7 cellular contexts compared by ENCODE assay signal in the genomic region with DNA sequence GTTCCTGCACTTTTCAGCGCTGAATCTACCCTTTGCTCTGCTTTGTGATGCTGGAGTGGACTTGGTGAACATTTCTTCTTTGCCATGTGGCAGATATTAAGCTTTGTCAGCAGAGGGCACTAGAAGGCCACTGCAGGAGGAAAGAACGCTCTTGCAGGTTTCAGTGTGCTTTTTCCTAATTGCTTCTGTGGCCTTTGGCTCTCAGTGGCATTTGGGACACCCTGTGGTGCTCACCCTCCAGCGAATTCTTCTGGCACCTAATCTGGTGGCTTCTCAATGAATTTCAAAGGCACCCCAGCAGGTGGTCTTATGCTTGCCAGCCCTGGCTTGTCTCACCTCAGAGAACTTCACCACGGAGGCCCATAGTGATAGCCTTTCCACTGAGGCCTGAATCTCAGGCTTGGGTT.
DNase-seq lines count a peak whose midpoint lies in the region; ATAC-seq, FAIRE-seq and TF ChIP-seq lines count a peak whose summit lies in the region.

No MANE protein-coding gene starts in this region.

- H3K27me3 ChIP-seq in OCI-LY3 (ENCODE audit: low read depth, low read length), result peaks cover 6% of the 10 kb centered on the region; the same call in 1 of the 2 replicates
- H3K27me3 ChIP-seq in GM12878 (replicated peaks in 1 of 2; ENCODE audit: control insufficient read depth in 2 of 2, insufficient read depth in 2 of 2, low read length in 1 of 2), result no peaks in the 10 kb centered on the region

- ATAC-seq in GM12878 (peak; percentile 89), HG03354 (IDR thresholded peaks at IDR 0.05; ENCODE audit: poor library complexity, severe bottlenecking, unreplicated experiment) (no peak)
- peak; percentile 43 for ATAC-seq in stimulated activated naive CD8-positive, alpha-beta T cell treated with anti-CD3 and anti-CD28 coated beads, Interleukin-15, Interleukin-2, amounts not matched to agents 100 U/mL and 50 U/mL, for 24 hours

- TF ChIP-seq RAD21 in GM12878 (IDR thresholded peaks at IDR 0.05; ENCODE audit: insufficient read depth, low read depth, low read length), result peak; percentile 97

- RAD21 ChIA-PET in GM12878 (lab: Charles Lee; ENCODE audit: unreplicated experiment), result interaction anchor here (0.8 to 3.5 kb wide), 26 partner anchors 11 to 548 kb away, joined by 3 to 36 read pairs (median 4); partner anchors contain the start of gene GAD1

- H3K4me2 ChIP-seq in OCI-LY3 (ENCODE audit: low read length), result no peak overlapping the region
- no peak overlapping the region for H3K4me2 ChIP-seq in GM12878 (ENCODE audit: control insufficient read depth, insufficient read depth)

- H2AFZ ChIP-seq in OCI-LY3 (ENCODE audit: low read depth, low read length) (no peak overlapping the region), GM12878 (ENCODE audit: control insufficient read depth, low read depth, low read length) (no peak overlapping the region)

- CTCF ChIA-PET in GM12878 (lab: Yijun Ruan, JAX), result interaction anchor here (0.5 to 4.3 kb wide), 46 partner anchors 9 to 548 kb away, joined by 3 to 89 read pairs (median 4); partner anchors contain the start of genes ERICH2, GAD1 and SP5

- intact Hi-C loops in GM12878 (cut with micrococcal nuclease; ENCODE audit: unreplicated experiment), result loop anchor here (1.0 to 2.0 kb wide), 4 partner anchors 36 to 549 kb away; no protein-coding TSS in a partner anchor

- no peak for TF ChIP-seq EP300 in GM12878 (IDR thresholded peaks at IDR 0.05; ENCODE audit: borderline replicate concordance in 1 of 2, control insufficient read depth in 1 of 2, low read depth in 2 of 2, low read length in 2 of 2)

- no peak for TF ChIP-seq POLR2A in GM12878 (IDR thresholded peaks at IDR 0.05; ENCODE audit: low read depth, low read length)

- H3K9ac ChIP-seq in OCI-LY3 (ENCODE audit: low read length), result no peak overlapping the region
- no peak overlapping the region for H3K9ac ChIP-seq in GM12878 (ENCODE audit: control insufficient read depth, insufficient read depth, low read length)

- in situ Hi-C loops in KBM-7 (cut with MboI; ENCODE audit: low pct_unique_long_range_greater_than_20kb, low sequenced_read_pairs) (no loop called here), GM12878 (cut with MboI) (no loop called here)

- H3K36me3 ChIP-seq in OCI-LY3 (replicated peaks; ENCODE audit: low read depth, low read length), result no peaks in the 10 kb centered on the region
- no peaks in the 10 kb centered on the region for H3K36me3 ChIP-seq in GM12878 (ENCODE audit: control insufficient read depth in 2 of 2, insufficient read depth in 2 of 2, low read length in 1 of 2)

- BruUV-seq in GM12878 (replicated peaks; lab: Mats Ljungman, UMichigan), result no TSS peak

- POLR2A ChIA-PET in GM12878 (lab: Charles Lee), result interaction anchor here (1.2 kb wide), 1 partner anchor 12 kb away, joined by 3 read pairs; no protein-coding TSS in a partner anchor

- no peak overlapping the region for H3K27ac ChIP-seq in OCI-LY3 (ENCODE audit: low read length)
- no peak overlapping the region for H3K27ac ChIP-seq in GM12878 (ENCODE audit: control insufficient read depth, insufficient read depth)

- peak; percentile 82 for TF ChIP-seq CTCF in OCI-LY3 (IDR thresholded peaks at IDR 0.05; ENCODE audit: low read depth, low read length)
- TF ChIP-seq CTCF in GM12878 (IDR thresholded peaks at IDR 0.05 in 2 of 3, conservative IDR thresholded peaks at IDR 0.05 in 1 of 3; ENCODE audit: control insufficient read depth in 2 of 3, extremely low read depth in 1 of 3, insufficient read depth in 1 of 3, low read depth in 3 of 3, low read length in 3 of 3), result peak; percentile 80 to 88 (median 84)

- H3K4me3 ChIP-seq in OCI-LY3 (ENCODE audit: low read length) (no peak overlapping the region), GM12878 (no peak overlapping the region)

- H3K9me3 ChIP-seq in OCI-LY3 (ENCODE audit: insufficient read depth, low read length) (no peaks in the 10 kb centered on the region), GM12878 (replicated peaks; ENCODE audit: control insufficient read depth, insufficient read depth, low read length) (peaks cover 4% of the 10 kb centered on the region; the same call in 2 of the 3 replicates)

- DNase-seq in EL (peak; percentile 33), KBM-7 (peak; percentile 53), GM12878 (ENCODE audit: low read depth, low spot score) (no peak), kidney glomerular epithelial cell (lab: John Stamatoyannopoulos, UW) (peak; percentile 41)
- peak; percentile 27 for DNase-seq in stimulated activated naive CD8-positive, alpha-beta T cell treated with anti-CD3 and anti-CD28 coated beads, Interleukin-15, Interleukin-2, amounts not matched to agents 100 U/mL and 50 U/mL, for 24 hours

- peak; percentile 44 for FAIRE-seq in GM12878 (lab: Jason Lieb, UNC)

- H3K4me1 ChIP-seq in OCI-LY3 (ENCODE audit: low read length) (no peaks in the 10 kb centered on the region), GM12878 (ENCODE audit: control insufficient read depth, insufficient read depth, low read length) (no peaks in the 10 kb centered on the region)

- H3K79me2 ChIP-seq in OCI-LY3 (ENCODE audit: low read length), result no peaks in the 10 kb centered on the region
- H3K79me2 ChIP-seq in GM12878 (ENCODE audit: control insufficient read depth, insufficient read depth, low read length), result no peaks in the 10 kb centered on the region

- H4K20me1 ChIP-seq in OCI-LY3 (ENCODE audit: insufficient read depth, low read length), result no peaks in the 10 kb centered on the region
- H4K20me1 ChIP-seq in GM12878 (ENCODE audit: control insufficient read depth, insufficient read depth), result no peaks in the 10 kb centered on the region

- WGBS in GM12878 (ENCODE audit: insufficient coverage, insufficient replicate concordance, low lambda C conversion rate, missing lambda C conversion rate), result 27% methylated on average over 4 of the region's 4 CpGs

- SMC1A ChIA-PET in GM12878 (lab: Charles Lee; ENCODE audit: uncharacterized antibody, unreplicated experiment), result interaction anchor here (0.8 to 4.7 kb wide), 33 partner anchors 9 to 548 kb away, joined by 3 to 35 read pairs (median 5); no protein-coding TSS in a partner anchor

TF ChIP-seq in GM12878, 131 proteins besides CTCF, POLR2A, EP300 and RAD21 (continues in another document):
- TF ChIP-seq ETV6 (conservative IDR thresholded peaks at IDR 0.05 in 1 of 2, IDR thresholded peaks at IDR 0.05 in 1 of 2; ENCODE audit: borderline replicate concordance in 1 of 2, low read depth in 1 of 2), result no peak
- TF ChIP-seq YY1 (IDR thresholded peaks at IDR 0.05; ENCODE audit: low read depth, low read length), result peak; percentile 43; the same call in 1 of the 2 replicates
- TF ChIP-seq, protein P1, sequence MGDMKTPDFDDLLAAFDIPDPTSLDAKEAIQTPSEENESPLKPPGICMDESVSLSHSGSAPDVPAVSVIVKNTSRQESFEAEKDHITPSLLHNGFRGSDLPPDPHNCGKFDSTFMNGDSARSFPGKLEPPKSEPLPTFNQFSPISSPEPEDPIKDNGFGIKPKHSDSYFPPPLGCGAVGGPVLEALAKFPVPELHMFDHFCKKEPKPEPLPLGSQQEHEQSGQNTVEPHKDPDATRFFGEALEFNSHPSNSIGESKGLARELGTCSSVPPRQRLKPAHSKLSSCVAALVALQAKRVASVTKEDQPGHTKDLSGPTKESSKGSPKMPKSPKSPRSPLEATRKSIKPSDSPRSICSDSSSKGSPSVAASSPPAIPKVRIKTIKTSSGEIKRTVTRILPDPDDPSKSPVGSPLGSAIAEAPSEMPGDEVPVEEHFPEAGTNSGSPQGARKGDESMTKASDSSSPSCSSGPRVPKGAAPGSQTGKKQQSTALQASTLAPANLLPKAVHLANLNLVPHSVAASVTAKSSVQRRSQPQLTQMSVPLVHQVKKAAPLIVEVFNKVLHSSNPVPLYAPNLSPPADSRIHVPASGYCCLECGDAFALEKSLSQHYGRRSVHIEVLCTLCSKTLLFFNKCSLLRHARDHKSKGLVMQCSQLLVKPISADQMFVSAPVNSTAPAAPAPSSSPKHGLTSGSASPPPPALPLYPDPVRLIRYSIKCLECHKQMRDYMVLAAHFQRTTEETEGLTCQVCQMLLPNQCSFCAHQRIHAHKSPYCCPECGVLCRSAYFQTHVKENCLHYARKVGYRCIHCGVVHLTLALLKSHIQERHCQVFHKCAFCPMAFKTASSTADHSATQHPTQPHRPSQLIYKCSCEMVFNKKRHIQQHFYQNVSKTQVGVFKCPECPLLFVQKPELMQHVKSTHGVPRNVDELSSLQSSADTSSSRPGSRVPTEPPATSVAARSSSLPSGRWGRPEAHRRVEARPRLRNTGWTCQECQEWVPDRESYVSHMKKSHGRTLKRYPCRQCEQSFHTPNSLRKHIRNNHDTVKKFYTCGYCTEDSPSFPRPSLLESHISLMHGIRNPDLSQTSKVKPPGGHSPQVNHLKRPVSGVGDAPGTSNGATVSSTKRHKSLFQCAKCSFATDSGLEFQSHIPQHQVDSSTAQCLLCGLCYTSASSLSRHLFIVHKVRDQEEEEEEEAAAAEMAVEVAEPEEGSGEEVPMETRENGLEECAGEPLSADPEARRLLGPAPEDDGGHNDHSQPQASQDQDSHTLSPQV (IDR thresholded peaks at IDR 0.05), result no peak
- no peak for TF ChIP-seq NFXL1 (IDR thresholded peaks at IDR 0.05; ENCODE audit: borderline replicate concordance)
- TF ChIP-seq RUNX3 (IDR thresholded peaks at IDR 0.05; ENCODE audit: low read length), result no peak
- 0 out of 2 replicates have a peak, but pooled peaks have one; percentile 40 for TF ChIP-seq STAT1 (conservative IDR thresholded peaks at IDR 0.05)
- TF ChIP-seq IRF4 (IDR thresholded peaks at IDR 0.05; ENCODE audit: low read depth, low read length), result 0 out of 2 replicates have a peak, but pooled peaks have one; percentile 20
- TF ChIP-seq RB1 (IDR thresholded peaks at IDR 0.05; ENCODE audit: borderline replicate concordance), result no peak
- TF ChIP-seq ZNF274 (IDR thresholded peaks at IDR 0.05; ENCODE audit: insufficient read depth, insufficient read length), result no peak
- TF ChIP-seq TBL1XR1 (IDR thresholded peaks at IDR 0.05; ENCODE audit: low read depth, low read length), result no peak
- TF ChIP-seq NRF1 (conservative IDR thresholded peaks at IDR 0.05; ENCODE audit: low read depth, low read length), result no peak
- no peak for TF ChIP-seq TCF7 (IDR thresholded peaks at IDR 0.05; ENCODE audit: borderline replicate concordance)
- no peak for TF ChIP-seq STAT3 (IDR thresholded peaks at IDR 0.05; ENCODE audit: low read depth, low read length)
- no peak for TF ChIP-seq IRF5 (IDR thresholded peaks at IDR 0.05; ENCODE audit: borderline replicate concordance)
